10 cellular contexts compared by ENCODE assay signal in the genomic region with DNA sequence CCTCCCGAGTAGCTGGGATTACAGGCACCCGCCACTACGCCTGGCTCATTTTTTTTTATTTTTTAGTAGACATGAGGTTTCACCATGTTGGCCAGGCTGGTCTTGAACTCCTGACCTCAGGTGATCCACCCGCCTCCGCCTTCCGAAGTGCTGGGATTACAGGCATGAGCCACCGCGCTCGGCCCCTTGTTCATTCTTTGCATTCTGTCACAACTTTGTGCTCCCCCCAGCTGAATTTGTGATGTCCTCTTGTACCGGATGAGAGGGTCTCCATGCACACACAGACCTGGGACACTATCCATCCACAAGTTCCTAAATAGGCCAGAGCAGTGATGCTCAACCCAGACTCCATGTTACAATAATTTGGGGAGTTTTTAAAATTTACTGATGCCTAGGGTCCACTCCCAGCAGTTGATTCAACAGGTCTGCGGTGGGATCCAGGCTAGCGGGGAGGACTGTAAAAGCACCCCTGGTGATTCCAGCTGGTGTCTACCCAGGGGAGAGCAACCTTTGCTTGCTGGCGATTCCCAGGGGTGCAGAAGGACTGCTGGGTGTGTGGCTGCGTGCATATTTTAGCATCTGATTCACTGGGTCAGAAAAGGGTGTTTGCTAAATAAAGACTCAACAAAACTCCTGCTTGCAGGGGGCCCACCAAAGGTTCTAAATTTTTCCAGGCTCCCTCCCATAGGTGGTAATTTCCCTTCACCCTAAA. TPM values are rescaled to one million over a fixed set of nuclear protein-coding genes. Genes with fewer than 3 reads are reported as not detected.
DNase-seq lines count a peak whose midpoint lies in the region; ATAC-seq and TF ChIP-seq lines count a peak whose summit lies in the region.
"Had no signal": no experiment of that assay in that cellular context is flagged by ENCODE, and none has a peak within 500 bp of the region (broad histone marks: within the 10 kb centered on the region; RNA-seq: fewer than 3 reads in every experiment).

No MANE protein-coding gene starts in this region.

- H3K27ac Mint-ChIP-seq in T-helper 2 cell treated with Interferon-gamma antibody and Interleukin-4, amounts not matched to agents 5 μg/mL and 100 μg/mL, for 36 hours = peak overlapping the region; percentile 97
- H3K27ac Mint-ChIP-seq in activated B cell treated with CpG ODN at 0.5 μM for 24 hours = peak overlapping the region; percentile 98
- H3K27ac Mint-ChIP-seq in glutamatergic neuron (ENCODE audit: unreplicated experiment) = no peak overlapping the region
- peak overlapping the region; percentile 98 for H3K27ac Mint-ChIP-seq in stimulated activated naive B cell treated with anti-CD40 and anti-IgM and Interleukin-4, amounts not matched to agents 10 μg/mL and 1 μg/mL and 100 μg/mL, for 72 hours

- POLR2A ChIA-PET in activated B cell treated with CpG ODN at 0.5 μM for 24 hours (lab: Charles Lee) = interaction anchor here (0.7 to 6.5 kb wide), 10 partner anchors 9 to 1328 kb away, joined by 3 to 195 read pairs (median 8); partner anchors contain the start of genes CYB561D2, HEMK1, HYAL2 and HYAL3

- H3K4me1 Mint-ChIP-seq in T-helper 2 cell treated with Interferon-gamma antibody and Interleukin-4, amounts not matched to agents 5 μg/mL and 100 μg/mL, for 36 hours (ENCODE audit: low read depth) = peaks cover 46% of the 10 kb centered on the region
- peaks cover 56% of the 10 kb centered on the region for H3K4me1 Mint-ChIP-seq in activated B cell treated with CpG ODN at 0.5 μM for 24 hours
- peaks cover 20% of the 10 kb centered on the region for H3K4me1 Mint-ChIP-seq in glutamatergic neuron (ENCODE audit: low read depth, unreplicated experiment)
- peaks cover 32 to 74% of the 10 kb centered on the region in 2 donors for H3K4me1 Mint-ChIP-seq in stimulated activated naive B cell treated with anti-CD40 and anti-IgM and Interleukin-4, amounts not matched to agents 10 μg/mL and 1 μg/mL and 100 μg/mL, for 72 hours

- CTCF ChIA-PET in activated B cell treated with CpG ODN at 0.5 μM for 24 hours (lab: Charles Lee) = interaction anchor here (1.8 kb wide), 1 partner anchor 11 kb away, joined by 6 read pairs; the partner anchor contains the start of genes CYB561D2 and NPRL2

- DNase-seq in T-helper 2 cell treated with Interferon-gamma antibody and Interleukin-4, amounts not matched to agents 5 μg/mL and 100 μg/mL, for 36 hours (ENCODE audit: low spot score) = no peak
- no peak for DNase-seq in T-helper 2 cell
- DNase-seq in activated B cell treated with CpG ODN at 0.5 μM for 24 hours = no peak
- DNase-seq in glutamatergic neuron = no peak
- DNase-seq in stimulated activated naive B cell treated with anti-CD40 and anti-IgM and Interleukin-4, amounts not matched to agents 10 μg/mL and 1 μg/mL and 100 μg/mL, for 72 hours = no peak
- DNase-seq in NCI-H2029 treated with DMSO at 0.1 percent for 48 hours (lab: John Stamatoyannopoulos, UW) = no peak
- no peak for DNase-seq in NCI-H226
- DNase-seq: body of pancreas had no signal

- TF ChIP-seq CTCF in activated B cell treated with CpG ODN at 0.5 μM for 24 hours (IDR thresholded peaks at IDR 0.05) = no peak
- no peak for TF ChIP-seq CTCF in glutamatergic neuron (IDR thresholded peaks at IDR 0.05; ENCODE audit: partially characterized antibody, unreplicated experiment)

- ATAC-seq in activated B cell treated with CpG ODN at 0.5 μM for 24 hours (ENCODE audit: low read depth) = no peak
- ATAC-seq in stimulated activated naive B cell treated with anti-CD40 and anti-IgM and Interleukin-4, amounts not matched to agents 10 μg/mL and 1 μg/mL and 100 μg/mL, for 72 hours (replicated peaks) = no peak
- ATAC-seq in GM21447 (IDR thresholded peaks at IDR 0.05; ENCODE audit: unreplicated experiment) = no peak
- ATAC-seq: A549, body of pancreas had no signal

- peak overlapping the region; percentile 96 for H3K4me3 Mint-ChIP-seq in T-helper 2 cell treated with Interferon-gamma antibody and Interleukin-4, amounts not matched to agents 5 μg/mL and 100 μg/mL, for 36 hours
- H3K4me3 Mint-ChIP-seq in activated B cell treated with CpG ODN at 0.5 μM for 24 hours (peak overlapping the region; percentile 95), glutamatergic neuron (ENCODE audit: unreplicated experiment) (peak overlapping the region; percentile 69)
- peak overlapping the region; percentile 90 to 94 for H3K4me3 Mint-ChIP-seq in stimulated activated naive B cell treated with anti-CD40 and anti-IgM and Interleukin-4, amounts not matched to agents 10 μg/mL and 1 μg/mL and 100 μg/mL, for 72 hours

- peaks cover 50% of the 10 kb centered on the region for H3K36me3 Mint-ChIP-seq in T-helper 2 cell treated with Interferon-gamma antibody and Interleukin-4, amounts not matched to agents 5 μg/mL and 100 μg/mL, for 36 hours (ENCODE audit: low read depth)
- H3K36me3 Mint-ChIP-seq in activated B cell treated with CpG ODN at 0.5 μM for 24 hours (ENCODE audit: low read depth) (peaks cover 10% of the 10 kb centered on the region), glutamatergic neuron (ENCODE audit: unreplicated experiment) (peaks cover 4% of the 10 kb centered on the region)
- peaks cover 16 to 42% of the 10 kb centered on the region in 2 donors for H3K36me3 Mint-ChIP-seq in stimulated activated naive B cell treated with anti-CD40 and anti-IgM and Interleukin-4, amounts not matched to agents 10 μg/mL and 1 μg/mL and 100 μg/mL, for 72 hours

- H3K9me3 Mint-ChIP-seq in T-helper 2 cell treated with Interferon-gamma antibody and Interleukin-4, amounts not matched to agents 5 μg/mL and 100 μg/mL, for 36 hours = no peaks in the 10 kb centered on the region
- no peaks in the 10 kb centered on the region for H3K9me3 Mint-ChIP-seq in activated B cell treated with CpG ODN at 0.5 μM for 24 hours
- H3K9me3 Mint-ChIP-seq in glutamatergic neuron (ENCODE audit: unreplicated experiment) = peaks cover 22% of the 10 kb centered on the region
- no peaks in the 10 kb centered on the region for H3K9me3 Mint-ChIP-seq in stimulated activated naive B cell treated with anti-CD40 and anti-IgM and Interleukin-4, amounts not matched to agents 10 μg/mL and 1 μg/mL and 100 μg/mL, for 72 hours

- intact Hi-C loops in activated B cell treated with CpG ODN at 0.5 μM for 24 hours (cut with micrococcal nuclease) = loop anchor here (1.0 kb wide), 1 partner anchor 11 kb away; the partner anchor contains the start of genes CYB561D2 and NPRL2

- H3K27me3 Mint-ChIP-seq in T-helper 2 cell treated with Interferon-gamma antibody and Interleukin-4, amounts not matched to agents 5 μg/mL and 100 μg/mL, for 36 hours (ENCODE audit: low read depth) = no peaks in the 10 kb centered on the region
- H3K27me3 Mint-ChIP-seq in activated B cell treated with CpG ODN at 0.5 μM for 24 hours (no peaks in the 10 kb centered on the region), glutamatergic neuron (ENCODE audit: unreplicated experiment) (peaks cover 32% of the 10 kb centered on the region)
- H3K27me3 Mint-ChIP-seq in stimulated activated naive B cell treated with anti-CD40 and anti-IgM and Interleukin-4, amounts not matched to agents 10 μg/mL and 1 μg/mL and 100 μg/mL, for 72 hours = no peaks in the 10 kb centered on the region

RNA-seq across cellular contexts. Expression of gene RASSF1, which starts 1.0 kb away (rescaled TPM):
- total RNA-seq in activated B cell treated with CpG ODN at 0.5 μM for 24 hours (34.0 and 38.0 TPM in 2 replicates), glutamatergic neuron (ENCODE audit: unreplicated experiment) (27.8 TPM)

RNA-seq across cellular contexts. Expression of gene ZMYND10, which starts 5.9 kb away (rescaled TPM):
- total RNA-seq in activated B cell treated with CpG ODN at 0.5 μM for 24 hours (0.61 and 0.64 TPM in 2 replicates), glutamatergic neuron (ENCODE audit: unreplicated experiment) (1.3 TPM)

RNA-seq across cellular contexts. Expression of gene NPRL2, which starts 10.9 kb away (rescaled TPM):
- total RNA-seq in activated B cell treated with CpG ODN at 0.5 μM for 24 hours (23.6 and 26.4 TPM in 2 replicates), glutamatergic neuron (ENCODE audit: unreplicated experiment) (30.4 TPM)

RNA-seq across cellular contexts. Expression of gene CYB561D2, which starts 11.0 kb away (rescaled TPM):
- total RNA-seq in activated B cell treated with CpG ODN at 0.5 μM for 24 hours = 22.9 and 26.0 TPM in 2 replicates
- total RNA-seq in glutamatergic neuron (ENCODE audit: unreplicated experiment) = 12.6 TPM

RNA-seq across cellular contexts. Expression of gene TUSC2, which starts 11.6 kb away (rescaled TPM):
- 32.2 and 33.4 TPM in 2 replicates for total RNA-seq in activated B cell treated with CpG ODN at 0.5 μM for 24 hours
- 30.8 TPM for total RNA-seq in glutamatergic neuron (ENCODE audit: unreplicated experiment)
